Comparison of ENCODE assay signal across 23 cellular contexts in the genomic region with DNA sequence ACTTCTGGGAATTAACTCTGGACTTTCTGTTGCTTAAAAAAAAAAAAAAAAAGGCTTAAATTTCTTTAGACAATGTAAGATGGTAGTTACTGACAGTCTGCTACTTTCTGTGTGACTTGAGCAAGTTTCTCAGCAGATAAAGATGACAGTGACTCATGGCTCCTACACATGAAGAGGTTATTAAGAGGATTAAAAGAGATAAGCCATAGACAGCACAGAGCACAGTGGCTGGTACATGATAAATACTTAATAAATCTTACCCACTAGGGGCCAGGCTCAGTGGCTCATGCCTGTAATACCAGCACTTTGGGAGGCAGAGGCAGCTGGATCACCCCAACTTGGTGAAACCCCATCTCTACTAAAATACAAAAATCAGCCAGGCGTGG.
A peak's percentile ranks its signal among the peaks of the same experiment; 100 is the strongest.
DNase-seq lines count a peak whose midpoint lies in the region; ATAC-seq lines count a peak whose summit lies in the region.
"Had no signal": no experiment of that assay in that cellular context is flagged by ENCODE, and none has a peak within 500 bp of the region (broad histone marks: within the 10 kb centered on the region; RNA-seq: fewer than 3 reads in every experiment).

No MANE protein-coding gene starts in this region.

- peak overlapping the region in 1 of 5 donors; percentile 5 for H3K9ac ChIP-seq in subcutaneous abdominal adipose tissue (ENCODE audit: low read length in 5 of 5)

- H3K36me3 ChIP-seq in subcutaneous abdominal adipose tissue (ENCODE audit: control insufficient read depth in 5 of 5, insufficient read depth in 5 of 5, low read length in 5 of 5), result no peaks in the 10 kb centered on the region
- H3K36me3 ChIP-seq: adrenal gland, esophagus muscularis mucosa, ovary had no signal

- ATAC-seq in activated T-cell treated with anti-CD3 and anti-CD28 coated beads, Interleukin-2, amount 50 U/mL, for 72 hours (replicated peaks in 1 of 2), result no peak
- ATAC-seq in memory B cell (ENCODE audit: low read depth) (no peak), GM21619 (IDR thresholded peaks at IDR 0.05; ENCODE audit: unreplicated experiment) (no peak)
- ATAC-seq: A549; activated CD8-positive, alpha-beta memory T cell treated with anti-CD3 and anti-CD28 coated beads, Interleukin-2, amount 10 ng/mL, durations not matched to agents 7 days and 5 days; GM12878; HepG2; PC-3 had no signal

- peak overlapping the region; percentile 30 for H3K27ac Mint-ChIP-seq in activated T-cell treated with anti-CD3 and anti-CD28 coated beads, Interleukin-2, amount 50 U/mL, for 72 hours
- H3K27ac Mint-ChIP-seq in memory B cell, result peak overlapping the region; percentile 41
- H3K27ac Mint-ChIP-seq: activated CD8-positive, alpha-beta memory T cell treated with anti-CD3 and anti-CD28 coated beads, Interleukin-2, amount 10 ng/mL, durations not matched to agents 7 days and 5 days; H9; stimulated activated naive CD8-positive, alpha-beta T cell treated with anti-CD3 and anti-CD28 coated beads, Interleukin-15, Interleukin-2, amounts not matched to agents 100 ng/mL and 50 ng/mL, for 24 hours had no signal

- H3K4me3 ChIP-seq in subcutaneous abdominal adipose tissue (ENCODE audit: low read depth in 1 of 5, low read length in 5 of 5), result no peak overlapping the region
- H3K4me3 ChIP-seq: A549, adrenal gland, esophagus muscularis mucosa, GM12878, ovary had no signal

- no peaks in the 10 kb centered on the region for H3K36me3 Mint-ChIP-seq in activated T-cell treated with anti-CD3 and anti-CD28 coated beads, Interleukin-2, amount 50 U/mL, for 72 hours (ENCODE audit: insufficient read depth in 2 of 2)
- peaks cover 9% of the 10 kb centered on the region for H3K36me3 Mint-ChIP-seq in memory B cell
- H3K36me3 Mint-ChIP-seq: activated CD8-positive, alpha-beta memory T cell treated with anti-CD3 and anti-CD28 coated beads, Interleukin-2, amount 10 ng/mL, durations not matched to agents 7 days and 5 days had no signal

- no peaks in the 10 kb centered on the region for H3K9me3 ChIP-seq in subcutaneous abdominal adipose tissue (ENCODE audit: control insufficient read depth in 5 of 5, low read length in 5 of 5)
- H3K9me3 ChIP-seq: A549, adrenal gland, esophagus muscularis mucosa, ovary had no signal

- no peaks in the 10 kb centered on the region for H3K27me3 ChIP-seq in subcutaneous abdominal adipose tissue (ENCODE audit: control insufficient read depth in 5 of 5, insufficient read depth in 4 of 5, low read length in 5 of 5)
- H3K27me3 ChIP-seq: adrenal gland, esophagus muscularis mucosa, ovary had no signal

- peaks cover 0 to 15% (median 11%) of the 10 kb centered on the region in 5 donors for H3K4me1 ChIP-seq in subcutaneous abdominal adipose tissue (ENCODE audit: control insufficient read depth in 5 of 5, insufficient read depth in 5 of 5, low read length in 5 of 5)
- H3K4me1 ChIP-seq: A549 had no signal

- H3K27ac ChIP-seq in subcutaneous abdominal adipose tissue (ENCODE audit: low read depth, low read length), result peak overlapping the region; percentile 70
- H3K27ac ChIP-seq: adrenal gland, esophagus muscularis mucosa, ovary had no signal

- no peaks in the 10 kb centered on the region for H3K27me3 Mint-ChIP-seq in activated T-cell treated with anti-CD3 and anti-CD28 coated beads, Interleukin-2, amount 50 U/mL, for 72 hours (ENCODE audit: low read depth)
- no peaks in the 10 kb centered on the region for H3K27me3 Mint-ChIP-seq in memory B cell
- H3K27me3 Mint-ChIP-seq: activated CD8-positive, alpha-beta memory T cell treated with anti-CD3 and anti-CD28 coated beads, Interleukin-2, amount 10 ng/mL, durations not matched to agents 7 days and 5 days; stimulated activated naive CD8-positive, alpha-beta T cell treated with anti-CD3 and anti-CD28 coated beads, Interleukin-15, Interleukin-2, amounts not matched to agents 100 ng/mL and 50 ng/mL, for 24 hours had no signal

- DNase-seq in activated T-cell treated with anti-CD3 and anti-CD28 coated beads, Interleukin-2, amount 50 U/mL, for 72 hours, result no peak
- DNase-seq in activated T-cell treated with anti-CD3 and anti-CD28 coated beads for 4 hours (no peak), amniotic epithelial cell (ENCODE audit: low read depth) (peak; percentile 87), memory B cell (ENCODE audit: low spot score in 2 of 2) (no peak)
- no peak for DNase-seq in stimulated activated naive CD4-positive, alpha-beta T cell treated with Interleukin-2 at 50 U/mL for 16 hours (lab: John Stamatoyannopoulos, UW)
- no peak for DNase-seq in activated CD4-positive, alpha-beta T cell treated with anti-CD3 and anti-CD28 coated beads for 48 hours
- DNase-seq: activated CD4-positive, alpha-beta T cell treated with anti-CD3 and anti-CD28 coated beads for 4 hours; activated CD8-positive, alpha-beta memory T cell treated with anti-CD3 and anti-CD28 coated beads, Interleukin-2, amount 10 ng/mL, durations not matched to agents 7 days and 5 days; activated effector memory CD4-positive, alpha-beta T cell treated with Interleukin-2 at 50 U/mL for 16 hours; adrenal gland; GF-D8; H9; NCI-H748 treated with DMSO at 0.1 percent for 48 hours; PC-3; stimulated activated CD4-positive, alpha-beta T cell treated with anti-CD3 and anti-CD28 coated beads, Interleukin-2, amount 100 ng/mL, for 24 hours had no signal

- H3K4me3 Mint-ChIP-seq in activated T-cell treated with anti-CD3 and anti-CD28 coated beads, Interleukin-2, amount 50 U/mL, for 72 hours, result peak overlapping the region in 1 of 2 donors; percentile 25
- no peak overlapping the region for H3K4me3 Mint-ChIP-seq in memory B cell
- H3K4me3 Mint-ChIP-seq: activated CD8-positive, alpha-beta memory T cell treated with anti-CD3 and anti-CD28 coated beads, Interleukin-2, amount 10 ng/mL, durations not matched to agents 7 days and 5 days; H9; stimulated activated naive CD8-positive, alpha-beta T cell treated with anti-CD3 and anti-CD28 coated beads, Interleukin-15, Interleukin-2, amounts not matched to agents 100 ng/mL and 50 ng/mL, for 24 hours had no signal

- H3K4me1 Mint-ChIP-seq in activated T-cell treated with anti-CD3 and anti-CD28 coated beads, Interleukin-2, amount 50 U/mL, for 72 hours (ENCODE audit: low read depth), result no peaks in the 10 kb centered on the region
- peaks cover 26% of the 10 kb centered on the region for H3K4me1 Mint-ChIP-seq in memory B cell

- no peaks in the 10 kb centered on the region for H3K9me3 Mint-ChIP-seq in activated T-cell treated with anti-CD3 and anti-CD28 coated beads, Interleukin-2, amount 50 U/mL, for 72 hours
- H3K9me3 Mint-ChIP-seq in memory B cell, result no peaks in the 10 kb centered on the region
- H3K9me3 Mint-ChIP-seq: H9; stimulated activated naive CD8-positive, alpha-beta T cell treated with anti-CD3 and anti-CD28 coated beads, Interleukin-15, Interleukin-2, amounts not matched to agents 100 ng/mL and 50 ng/mL, for 24 hours had no signal
